Comparison of ENCODE assay signal across 1 cellular context in the genomic region with DNA sequence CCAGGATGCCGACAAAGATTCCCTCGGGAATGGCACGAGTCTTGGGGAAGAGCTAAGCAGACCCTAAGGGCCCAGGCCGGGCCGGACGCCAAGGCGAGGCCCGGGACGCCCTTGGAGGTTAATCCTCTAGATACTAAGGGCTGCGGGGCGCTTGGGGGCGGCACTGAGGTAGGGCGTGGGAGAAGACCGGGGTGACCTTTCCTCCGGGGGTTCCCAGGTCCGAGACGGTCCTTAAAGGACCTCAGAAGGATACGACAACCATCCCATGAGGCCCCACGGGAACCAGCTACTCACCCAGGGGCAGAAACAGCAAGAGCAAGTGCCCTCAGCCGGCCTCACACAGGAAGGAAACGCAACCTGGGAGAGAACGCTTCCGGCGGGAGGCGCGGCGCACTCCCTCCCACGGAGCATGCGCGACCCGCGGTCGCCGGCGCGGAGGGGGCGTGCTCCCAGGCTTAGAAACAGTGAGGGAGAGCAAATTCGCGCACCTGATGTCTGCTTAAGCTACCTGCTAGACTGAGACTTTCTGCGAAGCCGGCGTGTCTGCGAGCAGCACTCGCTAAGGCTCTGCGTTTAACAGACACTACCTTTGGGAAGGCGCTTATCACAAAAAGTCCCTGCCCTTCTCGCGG.
TF ChIP-seq lines count a peak whose summit lies in the region.

A gene with protein sequence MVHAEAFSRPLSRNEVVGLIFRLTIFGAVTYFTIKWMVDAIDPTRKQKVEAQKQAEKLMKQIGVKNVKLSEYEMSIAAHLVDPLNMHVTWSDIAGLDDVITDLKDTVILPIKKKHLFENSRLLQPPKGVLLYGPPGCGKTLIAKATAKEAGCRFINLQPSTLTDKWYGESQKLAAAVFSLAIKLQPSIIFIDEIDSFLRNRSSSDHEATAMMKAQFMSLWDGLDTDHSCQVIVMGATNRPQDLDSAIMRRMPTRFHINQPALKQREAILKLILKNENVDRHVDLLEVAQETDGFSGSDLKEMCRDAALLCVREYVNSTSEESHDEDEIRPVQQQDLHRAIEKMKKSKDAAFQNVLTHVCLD (minus strand): TSS at position 354 of the 632 bp plus-strand sequence. CDS start 3,627 bp downstream, outside the sequence.

TF ChIP-seq in K562, 482 proteins besides CTCF, POLR2A, EP300 and RAD21 (continued from another document and continues in another):
- TF ChIP-seq, protein P1, sequence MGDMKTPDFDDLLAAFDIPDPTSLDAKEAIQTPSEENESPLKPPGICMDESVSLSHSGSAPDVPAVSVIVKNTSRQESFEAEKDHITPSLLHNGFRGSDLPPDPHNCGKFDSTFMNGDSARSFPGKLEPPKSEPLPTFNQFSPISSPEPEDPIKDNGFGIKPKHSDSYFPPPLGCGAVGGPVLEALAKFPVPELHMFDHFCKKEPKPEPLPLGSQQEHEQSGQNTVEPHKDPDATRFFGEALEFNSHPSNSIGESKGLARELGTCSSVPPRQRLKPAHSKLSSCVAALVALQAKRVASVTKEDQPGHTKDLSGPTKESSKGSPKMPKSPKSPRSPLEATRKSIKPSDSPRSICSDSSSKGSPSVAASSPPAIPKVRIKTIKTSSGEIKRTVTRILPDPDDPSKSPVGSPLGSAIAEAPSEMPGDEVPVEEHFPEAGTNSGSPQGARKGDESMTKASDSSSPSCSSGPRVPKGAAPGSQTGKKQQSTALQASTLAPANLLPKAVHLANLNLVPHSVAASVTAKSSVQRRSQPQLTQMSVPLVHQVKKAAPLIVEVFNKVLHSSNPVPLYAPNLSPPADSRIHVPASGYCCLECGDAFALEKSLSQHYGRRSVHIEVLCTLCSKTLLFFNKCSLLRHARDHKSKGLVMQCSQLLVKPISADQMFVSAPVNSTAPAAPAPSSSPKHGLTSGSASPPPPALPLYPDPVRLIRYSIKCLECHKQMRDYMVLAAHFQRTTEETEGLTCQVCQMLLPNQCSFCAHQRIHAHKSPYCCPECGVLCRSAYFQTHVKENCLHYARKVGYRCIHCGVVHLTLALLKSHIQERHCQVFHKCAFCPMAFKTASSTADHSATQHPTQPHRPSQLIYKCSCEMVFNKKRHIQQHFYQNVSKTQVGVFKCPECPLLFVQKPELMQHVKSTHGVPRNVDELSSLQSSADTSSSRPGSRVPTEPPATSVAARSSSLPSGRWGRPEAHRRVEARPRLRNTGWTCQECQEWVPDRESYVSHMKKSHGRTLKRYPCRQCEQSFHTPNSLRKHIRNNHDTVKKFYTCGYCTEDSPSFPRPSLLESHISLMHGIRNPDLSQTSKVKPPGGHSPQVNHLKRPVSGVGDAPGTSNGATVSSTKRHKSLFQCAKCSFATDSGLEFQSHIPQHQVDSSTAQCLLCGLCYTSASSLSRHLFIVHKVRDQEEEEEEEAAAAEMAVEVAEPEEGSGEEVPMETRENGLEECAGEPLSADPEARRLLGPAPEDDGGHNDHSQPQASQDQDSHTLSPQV (IDR thresholded peaks at IDR 0.05), result no peak
- TF ChIP-seq SMARCC2 (IDR thresholded peaks at IDR 0.05; ENCODE audit: low read depth), result no peak
- no peak for TF ChIP-seq ERF (CRISPR knock-in tag; IDR thresholded peaks at IDR 0.05)
- TF ChIP-seq MXI1 (IDR thresholded peaks at IDR 0.05; ENCODE audit: low read depth, low read length), result 0 out of 2 replicates have a peak, but pooled peaks have one; percentile 38
- TF ChIP-seq ZNF41 (CRISPR knock-in tag; conservative IDR thresholded peaks at IDR 0.05), result no peak
- TF ChIP-seq KLF10 (CRISPR knock-in tag; IDR thresholded peaks at IDR 0.05), result no peak
- TF ChIP-seq HMGXB4 (CRISPR knock-in tag; IDR thresholded peaks at IDR 0.05), result no peak
- no peak for TF ChIP-seq ASH1L (IDR thresholded peaks at IDR 0.05; ENCODE audit: borderline replicate concordance, low read depth, partially characterized antibody)
- no peak for TF ChIP-seq ZNF77 (CRISPR knock-in tag; IDR thresholded peaks at IDR 0.05)
- TF ChIP-seq RCOR1 (IDR thresholded peaks at IDR 0.05; ENCODE audit: borderline replicate concordance in 1 of 2, low read depth in 2 of 2, low read length in 2 of 2), result no peak
- no peak for TF ChIP-seq ZNF354B (CRISPR knock-in tag; IDR thresholded peaks at IDR 0.05)
- TF ChIP-seq ZBTB1 (CRISPR knock-in tag; IDR thresholded peaks at IDR 0.05; ENCODE audit: borderline replicate concordance, low read depth), result no peak
- TF ChIP-seq MTA3 (IDR thresholded peaks at IDR 0.05; ENCODE audit: borderline replicate concordance), result 0 out of 2 replicates have a peak, but pooled peaks have one; percentile 30
- no peak for TF ChIP-seq ID3 (CRISPR knock-in tag; IDR thresholded peaks at IDR 0.05)
- no peak for TF ChIP-seq ID3 (tag; IDR thresholded peaks at IDR 0.05)
- TF ChIP-seq TEAD2 (tag; IDR thresholded peaks at IDR 0.05), result no peak
- TF ChIP-seq ZNF224 (CRISPR knock-in tag; IDR thresholded peaks at IDR 0.05), result no peak
- TF ChIP-seq NFRKB (IDR thresholded peaks at IDR 0.05; ENCODE audit: low read depth), result peak; percentile 57; the same call in 1 of the 2 replicates
- TF ChIP-seq TOE1 (IDR thresholded peaks at IDR 0.05; ENCODE audit: borderline replicate concordance), result 0 out of 2 replicates have a peak, but pooled peaks have one; percentile 16
- TF ChIP-seq TOE1 (CRISPR knock-in tag; IDR thresholded peaks at IDR 0.05; ENCODE audit: borderline replicate concordance, low read depth), result no peak
- TF ChIP-seq GTF2B (IDR thresholded peaks at IDR 0.05; ENCODE audit: extremely low read depth, insufficient read length), result no peak
- TF ChIP-seq HEY1 (CRISPR knock-in tag; IDR thresholded peaks at IDR 0.05; ENCODE audit: borderline replicate concordance), result no peak
- TF ChIP-seq RUNX1 (IDR thresholded peaks at IDR 0.05; ENCODE audit: low read depth), result no peak
- peak; percentile 87 for TF ChIP-seq ETV1 (tag; conservative IDR thresholded peaks at IDR 0.05; ENCODE audit: low read depth)
- peak; percentile 59 for TF ChIP-seq MEIS2 (IDR thresholded peaks at IDR 0.05; ENCODE audit: partially characterized antibody)
- TF ChIP-seq RB1 (IDR thresholded peaks at IDR 0.05; ENCODE audit: low read depth), result no peak
- TF ChIP-seq CSDE1 (IDR thresholded peaks at IDR 0.05), result no peak
- no peak for TF ChIP-seq CREB1 (IDR thresholded peaks at IDR 0.05)
- peak; percentile 30; the same call in 1 of the 2 replicates for TF ChIP-seq CREB1 (CRISPR knock-in tag; IDR thresholded peaks at IDR 0.05)
- TF ChIP-seq NR4A1 (CRISPR knock-in tag; IDR thresholded peaks at IDR 0.05), result no peak
- TF ChIP-seq NR4A1 (tag; IDR thresholded peaks at IDR 0.05), result no peak
- no peak for TF ChIP-seq ZBTB49 (CRISPR knock-in tag; IDR thresholded peaks at IDR 0.05; ENCODE audit: borderline replicate concordance)
- TF ChIP-seq NFIX (CRISPR knock-in tag; IDR thresholded peaks at IDR 0.05; ENCODE audit: low read depth), result no peak
- TF ChIP-seq, protein P2, sequence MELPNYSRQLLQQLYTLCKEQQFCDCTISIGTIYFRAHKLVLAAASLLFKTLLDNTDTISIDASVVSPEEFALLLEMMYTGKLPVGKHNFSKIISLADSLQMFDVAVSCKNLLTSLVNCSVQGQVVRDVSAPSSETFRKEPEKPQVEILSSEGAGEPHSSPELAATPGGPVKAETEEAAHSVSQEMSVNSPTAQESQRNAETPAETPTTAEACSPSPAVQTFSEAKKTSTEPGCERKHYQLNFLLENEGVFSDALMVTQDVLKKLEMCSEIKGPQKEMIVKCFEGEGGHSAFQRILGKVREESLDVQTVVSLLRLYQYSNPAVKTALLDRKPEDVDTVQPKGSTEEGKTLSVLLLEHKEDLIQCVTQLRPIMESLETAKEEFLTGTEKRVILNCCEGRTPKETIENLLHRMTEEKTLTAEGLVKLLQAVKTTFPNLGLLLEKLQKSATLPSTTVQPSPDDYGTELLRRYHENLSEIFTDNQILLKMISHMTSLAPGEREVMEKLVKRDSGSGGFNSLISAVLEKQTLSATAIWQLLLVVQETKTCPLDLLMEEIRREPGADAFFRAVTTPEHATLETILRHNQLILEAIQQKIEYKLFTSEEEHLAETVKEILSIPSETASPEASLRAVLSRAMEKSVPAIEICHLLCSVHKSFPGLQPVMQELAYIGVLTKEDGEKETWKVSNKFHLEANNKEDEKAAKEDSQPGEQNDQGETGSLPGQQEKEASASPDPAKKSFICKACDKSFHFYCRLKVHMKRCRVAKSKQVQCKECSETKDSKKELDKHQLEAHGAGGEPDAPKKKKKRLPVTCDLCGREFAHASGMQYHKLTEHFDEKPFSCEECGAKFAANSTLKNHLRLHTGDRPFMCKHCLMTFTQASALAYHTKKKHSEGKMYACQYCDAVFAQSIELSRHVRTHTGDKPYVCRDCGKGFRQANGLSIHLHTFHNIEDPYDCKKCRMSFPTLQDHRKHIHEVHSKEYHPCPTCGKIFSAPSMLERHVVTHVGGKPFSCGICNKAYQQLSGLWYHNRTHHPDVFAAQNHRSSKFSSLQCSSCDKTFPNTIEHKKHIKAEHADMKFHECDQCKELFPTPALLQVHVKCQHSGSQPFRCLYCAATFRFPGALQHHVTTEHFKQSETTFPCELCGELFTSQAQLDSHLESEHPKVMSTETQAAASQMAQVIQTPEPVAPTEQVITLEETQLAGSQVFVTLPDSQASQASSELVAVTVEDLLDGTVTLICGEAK (IDR thresholded peaks at IDR 0.05), result peak; percentile 93
- TF ChIP-seq, protein P2 (CRISPR knock-in tag; IDR thresholded peaks at IDR 0.05), result no peak
- TF ChIP-seq PPARD (CRISPR knock-in tag; IDR thresholded peaks at IDR 0.05), result no peak
